In genomic region chr4:73086095-73086869, GRCh38 we compare ENCODE assay signal across 15 cellular contexts. TPM values are rescaled to one million over a fixed set of nuclear protein-coding genes. Genes with fewer than 3 reads are reported as not detected.
DNase-seq lines count a peak whose midpoint lies in the region; ATAC-seq and TF ChIP-seq lines count a peak whose summit lies in the region.
"Had no signal": no experiment of that assay in that cellular context is flagged by ENCODE, and none has a peak within 500 bp of the region (broad histone marks: within the 10 kb centered on the region; RNA-seq: fewer than 3 reads in every experiment).

No MANE protein-coding gene starts in this region.

- H3K9ac ChIP-seq in trophoblast cell (ENCODE audit: low read length), result no peak overlapping the region

- H2BK5ac ChIP-seq in trophoblast cell (ENCODE audit: low read depth, low read length, poor library complexity), result no peak overlapping the region

- peaks cover 17 to 19% of the 10 kb centered on the region in 2 experiments for H3K36me3 ChIP-seq in trophoblast cell (ENCODE audit: control insufficient read depth in 1 of 2, insufficient read depth in 2 of 2, low read length in 2 of 2)

- no peak overlapping the region for H3K18ac ChIP-seq in trophoblast cell (ENCODE audit: low read length)

- no peak overlapping the region for H4K12ac ChIP-seq in trophoblast cell (ENCODE audit: low read depth, low read length)

- H3K4ac ChIP-seq in trophoblast cell (ENCODE audit: low read depth, low read length), result no peak overlapping the region

- H3K79me2 ChIP-seq in trophoblast cell (ENCODE audit: control insufficient read depth, insufficient read depth, low read length, poor library complexity), result no peaks in the 10 kb centered on the region

- H3K36me3 Mint-ChIP-seq in CD4-positive, alpha-beta T cell (ENCODE audit: low read depth), result peaks cover 61% of the 10 kb centered on the region
- H3K36me3 Mint-ChIP-seq in activated naive CD8-positive, alpha-beta T cell, result peaks cover 9% of the 10 kb centered on the region
- peaks cover 19% of the 10 kb centered on the region for H3K36me3 Mint-ChIP-seq in memory B cell

- no peak for TF ChIP-seq CTCF in CD4-positive, alpha-beta T cell (IDR thresholded peaks at IDR 0.05)

- H3K4me2 ChIP-seq in trophoblast cell (ENCODE audit: low read length), result no peak overlapping the region

- H2AFZ ChIP-seq in trophoblast cell (ENCODE audit: insufficient read depth, low read length, poor library complexity), result no peak overlapping the region

- H4K91ac ChIP-seq in trophoblast cell (ENCODE audit: low read depth, low read length), result no peak overlapping the region

- no peak overlapping the region for H3K27ac ChIP-seq in CD4-positive, alpha-beta T cell (ENCODE audit: low read depth, low read length)
- H3K27ac ChIP-seq in trophoblast cell (ENCODE audit: low read depth, low read length), result no peak overlapping the region

- peak overlapping the region; percentile 70 for H3K27ac Mint-ChIP-seq in CD4-positive, alpha-beta T cell
- no peak overlapping the region for H3K27ac Mint-ChIP-seq in activated naive CD8-positive, alpha-beta T cell
- H3K27ac Mint-ChIP-seq in memory B cell, result no peak overlapping the region

- no peak overlapping the region for H3K14ac ChIP-seq in trophoblast cell (ENCODE audit: low read length)

- POLR2A ChIA-PET in CD4-positive, alpha-beta T cell (lab: Charles Lee), result interaction anchor here (1.5 kb wide), 1 partner anchor 16 kb away, joined by 4 read pairs; the partner anchor contains the start of gene COX18

- H3K4me3 ChIP-seq in trophoblast cell (ENCODE audit: low read depth, low read length), result no peak overlapping the region
- H3K4me3 ChIP-seq: HAP-1 had no signal

- intact Hi-C loops in CD4-positive, alpha-beta T cell (cut with DNase I, micrococcal nuclease), result no loop called here

- H3K9me3 Mint-ChIP-seq in CD4-positive, alpha-beta T cell, result no peaks in the 10 kb centered on the region
- H3K9me3 Mint-ChIP-seq in activated naive CD8-positive, alpha-beta T cell (ENCODE audit: low read depth), result no peaks in the 10 kb centered on the region
- no peaks in the 10 kb centered on the region for H3K9me3 Mint-ChIP-seq in memory B cell

- DNase-seq in CD4-positive, alpha-beta T cell, result no peak
- DNase-seq in memory B cell (ENCODE audit: low spot score in 2 of 2), result no peak
- DNase-seq in DMS79 (lab: John Stamatoyannopoulos, UW), result no peak
- DNase-seq in trophoblast cell, result no peak
- DNase-seq in NCI-H69 (lab: John Stamatoyannopoulos, UW), result no peak
- DNase-seq: activated CD4-positive, alpha-beta T cell treated with anti-CD3 and anti-CD28 coated beads, Interleukin-2, amount 50 U/mL, for 48 hours; effector CD4-positive, alpha-beta T cell; NCI-H187 treated with DMSO at 0.1 percent for 48 hours; NK-92 treated with Interleukin-12 subunit alpha and Interleukin-12 subunit beta, amount 100 ng/mL, for 24 hours; posterior cingulate gyrus; stimulated activated CD4-positive, alpha-beta T cell treated with anti-CD3 and anti-CD28 coated beads, Interleukin-4, amount 100 ng/mL, for 1 hour; SW 1271 had no signal

- no peak overlapping the region for H3K23ac ChIP-seq in trophoblast cell (ENCODE audit: low read length)

- H3K4me1 ChIP-seq in trophoblast cell (ENCODE audit: control insufficient read depth in 1 of 2, insufficient read depth in 2 of 2, low read length in 2 of 2), result no peaks in the 10 kb centered on the region
- H3K4me1 ChIP-seq: HAP-1 had no signal

- peaks cover 24% of the 10 kb centered on the region for H3K4me1 Mint-ChIP-seq in CD4-positive, alpha-beta T cell (ENCODE audit: low read depth)
- peaks cover 23% of the 10 kb centered on the region for H3K4me1 Mint-ChIP-seq in activated naive CD8-positive, alpha-beta T cell (ENCODE audit: low read depth)
- H3K4me1 Mint-ChIP-seq in memory B cell, result peaks cover 13% of the 10 kb centered on the region

- no peak overlapping the region for H2BK120ac ChIP-seq in trophoblast cell (ENCODE audit: insufficient read depth, low read length, poor library complexity)

- no peak overlapping the region for H2AK5ac ChIP-seq in trophoblast cell (ENCODE audit: low read length)

- peak; percentile 49 for ATAC-seq in CD4-positive, alpha-beta T cell (ENCODE audit: poor library complexity)
- ATAC-seq in GM18511 (IDR thresholded peaks at IDR 0.05; ENCODE audit: unreplicated experiment), result peak; percentile 52
- peak; percentile 35 for ATAC-seq in memory B cell (ENCODE audit: low read depth)

- CTCF ChIA-PET in CD4-positive, alpha-beta T cell (lab: Charles Lee), result no interaction called here

- WGBS in trophoblast cell (ENCODE audit: extremely low coverage, insufficient coverage, insufficient read length), result no CpG with 5 or more reads among the region's 6 CpGs

- H3K27me3 Mint-ChIP-seq in CD4-positive, alpha-beta T cell, result no peaks in the 10 kb centered on the region
- no peaks in the 10 kb centered on the region for H3K27me3 Mint-ChIP-seq in activated naive CD8-positive, alpha-beta T cell
- H3K27me3 Mint-ChIP-seq in memory B cell, result no peaks in the 10 kb centered on the region

- no peak overlapping the region for H2BK12ac ChIP-seq in trophoblast cell (ENCODE audit: low read length)

- no peaks in the 10 kb centered on the region for H3K27me3 ChIP-seq in CD4-positive, alpha-beta T cell (ENCODE audit: control insufficient read depth, insufficient read depth, low read length)
- H3K27me3 ChIP-seq in trophoblast cell (ENCODE audit: insufficient read depth, low read length), result no peaks in the 10 kb centered on the region

- no peak overlapping the region for H4K8ac ChIP-seq in trophoblast cell (ENCODE audit: low read depth, low read length)

- H3K79me1 ChIP-seq in trophoblast cell (ENCODE audit: low read length), result no peaks in the 10 kb centered on the region

- H3K9me3 ChIP-seq in CD4-positive, alpha-beta T cell (ENCODE audit: control insufficient read depth, low read length), result no peaks in the 10 kb centered on the region
- H3K9me3 ChIP-seq in trophoblast cell (ENCODE audit: insufficient read depth, low read depth, low read length), result no peaks in the 10 kb centered on the region
- H3K9me3 ChIP-seq: HAP-1 had no signal

- H3K4me3 Mint-ChIP-seq in CD4-positive, alpha-beta T cell, result peak overlapping the region; percentile 70
- H3K4me3 Mint-ChIP-seq in activated naive CD8-positive, alpha-beta T cell, result peak overlapping the region; percentile 40
- peak overlapping the region; percentile 54 for H3K4me3 Mint-ChIP-seq in memory B cell

RNA-seq across cellular contexts. Expression of gene COX18, which starts 16.8 kb away (rescaled TPM):
- total RNA-seq in CD4-positive, alpha-beta T cell, result 1 to 10 TPM; 5.2 to 6.3 TPM
- 9.3 and 9.8 TPM in 2 replicates for polyA plus RNA-seq in trophoblast cell (2013)
